Comparison of ENCODE assay signal across 17 cellular contexts in the genomic region with DNA sequence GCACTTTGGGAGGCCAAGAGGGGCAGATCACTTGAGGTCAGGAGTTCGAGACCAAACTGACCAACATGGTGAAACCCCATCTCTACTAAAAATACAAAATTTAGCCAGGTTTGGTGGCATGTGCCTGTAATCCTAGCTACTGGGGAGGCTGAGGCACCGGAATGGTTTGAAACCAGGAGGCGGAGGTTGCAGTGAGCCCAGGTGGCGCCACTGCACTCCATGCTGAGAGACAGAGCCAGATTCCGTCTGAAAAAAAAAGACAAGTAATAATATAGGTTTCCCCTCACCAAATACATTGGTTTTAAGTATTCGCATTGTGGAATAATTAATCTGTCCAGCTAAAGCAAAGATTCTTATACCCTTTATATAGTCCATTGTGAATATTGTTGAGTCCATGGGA.
DNase-seq lines count a peak whose midpoint lies in the region; ATAC-seq and TF ChIP-seq lines count a peak whose summit lies in the region.
"Had no signal": no experiment of that assay in that cellular context is flagged by ENCODE, and none has a peak within 500 bp of the region (broad histone marks: within the 10 kb centered on the region; RNA-seq: fewer than 3 reads in every experiment).

No MANE protein-coding gene starts in this region.

- DNase-seq in DMS53 (lab: John Stamatoyannopoulos, UW) (peak; percentile 75), NCI-H69 (lab: John Stamatoyannopoulos, UW) (peak; percentile 6), mesothelial cell of epicardium (ENCODE audit: low spot score in 2 of 2, unreplicated experiment in 2 of 2) (no peak), T-helper 17 cell (no peak)
- DNase-seq in activated naive CD4-positive, alpha-beta T cell treated with anti-CD3 and anti-CD28 coated beads, Interleukin-2, amount 50 U/mL, for 16 hours: no peak
- no peak for DNase-seq in activated CD4-positive, alpha-beta T cell treated with anti-CD3 and anti-CD28 coated beads for 4 hours
- DNase-seq: CD8-positive, alpha-beta memory T cell; GOT3; NCI-H1092 treated with DMSO at 0.1 percent for 48 hours; NCI-H1694 treated with DMSO at 0.1 percent for 48 hours; NCI-H446; OCI-M1; Right ventricle myocardium superior had no signal

- H3K4me3 Mint-ChIP-seq in mesothelial cell of epicardium (peak overlapping the region; percentile 8), T-helper 17 cell (no peak overlapping the region)
- H3K4me3 Mint-ChIP-seq: CD8-positive, alpha-beta memory T cell had no signal

- no peaks in the 10 kb centered on the region for H3K36me3 Mint-ChIP-seq in mesothelial cell of epicardium
- no peaks in the 10 kb centered on the region for H3K36me3 Mint-ChIP-seq in T-helper 17 cell (ENCODE audit: low read depth)
- H3K36me3 Mint-ChIP-seq: CD8-positive, alpha-beta memory T cell had no signal

- H3K9me3 Mint-ChIP-seq in mesothelial cell of epicardium: peaks cover 5% of the 10 kb centered on the region

- H3K27me3 Mint-ChIP-seq in mesothelial cell of epicardium (ENCODE audit: low read depth): no peaks in the 10 kb centered on the region
- H3K27me3 Mint-ChIP-seq in T-helper 17 cell: no peaks in the 10 kb centered on the region
- H3K27me3 Mint-ChIP-seq: CD8-positive, alpha-beta memory T cell had no signal

- H3K27ac ChIP-seq in 22Rv1: no peak overlapping the region
- H3K27ac ChIP-seq: BLaER1, SK-N-MC had no signal

- no peaks in the 10 kb centered on the region for H3K9me3 ChIP-seq in T-helper 17 cell (ENCODE audit: control insufficient read depth, low read length, poor library complexity, severe bottlenecking)
- H3K9me3 ChIP-seq: BLaER1 had no signal

- TF ChIP-seq CTCF in 22Rv1 (IDR thresholded peaks at IDR 0.05): peak; percentile 51
- TF ChIP-seq CTCF in mesothelial cell of epicardium (IDR thresholded peaks at IDR 0.05; ENCODE audit: unreplicated experiment): no peak

- H3K4me1 Mint-ChIP-seq in mesothelial cell of epicardium (peaks cover 4% of the 10 kb centered on the region), T-helper 17 cell (no peaks in the 10 kb centered on the region)
- H3K4me1 Mint-ChIP-seq: CD8-positive, alpha-beta memory T cell had no signal

- H3K27ac Mint-ChIP-seq in mesothelial cell of epicardium (no peak overlapping the region), T-helper 17 cell (no peak overlapping the region)
- H3K27ac Mint-ChIP-seq: CD8-positive, alpha-beta memory T cell had no signal

- no peak for ATAC-seq in T-helper 17 cell
- ATAC-seq: GM12878 had no signal

Comparison
In these comparisons a context has a peak if more than half of its experiments do, and no peak if none do; other contexts are left out.
1. DNase-seq: peak in DMS53 (single experiment) and NCI-H69 (single experiment); none in mesothelial cell of epicardium (0 of 2), activated naive CD4-positive, alpha-beta T cell treated with anti-CD3 and anti-CD28 coated beads, Interleukin-2, amount 50 U/mL, for 16 hours (single experiment), T-helper 17 cell (0 of 3) and activated CD4-positive, alpha-beta T cell treated with anti-CD3 and anti-CD28 coated beads for 4 hours (0 of 2).